1 cellular context compared by ENCODE assay signal in genomic region chr22:35359380-35360065, GRCh38.
TF ChIP-seq lines count a peak whose summit lies in the region.

No MANE protein-coding gene starts in this region.

TF ChIP-seq in HepG2, 621 proteins besides CTCF, POLR2A, EP300 and RAD21:
- 0 out of 2 replicates have a peak, but pooled peaks have one; percentile 9 for TF ChIP-seq SALL1 (CRISPR knock-in tag; IDR thresholded peaks at IDR 0.05)
- TF ChIP-seq FOSL2 (CRISPR knock-in tag; IDR thresholded peaks at IDR 0.05), result peak; percentile 63
- TF ChIP-seq ARID3A (IDR thresholded peaks at IDR 0.05; ENCODE audit: low read depth, low read length), result no peak
- TF ChIP-seq KAT7 (CRISPR knock-in tag; IDR thresholded peaks at IDR 0.05; ENCODE audit: borderline replicate concordance), result no peak
- peak; percentile 89 for TF ChIP-seq ZKSCAN1 (IDR thresholded peaks at IDR 0.05; ENCODE audit: low read length)
- TF ChIP-seq CENPBD1 (CRISPR knock-in tag; IDR thresholded peaks at IDR 0.05; ENCODE audit: borderline replicate concordance, low read depth), result no peak
- TF ChIP-seq PTBP1 (IDR thresholded peaks at IDR 0.05; ENCODE audit: low read depth, low read length, poor library complexity, severe bottlenecking), result no peak
- TF ChIP-seq THRA (CRISPR knock-in tag; IDR thresholded peaks at IDR 0.05; ENCODE audit: borderline replicate concordance), result peak; percentile 60; the same call in 1 of the 2 replicates
- 0 out of 2 replicates have a peak, but pooled peaks have one; percentile 22 for TF ChIP-seq RXRA (CRISPR knock-in tag; IDR thresholded peaks at IDR 0.05)
